In the genomic region with DNA sequence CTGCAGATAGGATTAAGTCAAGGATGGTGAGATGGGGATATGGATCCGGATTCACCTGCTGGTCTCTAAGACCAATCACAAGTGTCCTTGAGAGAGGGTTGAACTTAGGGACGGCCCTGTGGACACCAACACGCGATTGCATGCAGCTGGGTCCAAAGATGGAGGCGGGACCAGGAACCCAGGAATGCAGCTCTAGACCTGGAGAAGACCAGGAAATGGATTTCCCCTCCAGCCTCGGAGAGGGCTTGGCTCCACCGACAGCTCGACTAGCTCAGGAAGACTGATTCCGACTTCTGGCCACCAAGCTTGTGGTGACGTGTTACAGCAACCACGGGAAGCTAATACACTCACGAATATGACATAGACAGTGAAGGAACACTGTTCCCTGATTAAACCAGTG, we compare ENCODE assay signal across 15 cellular contexts. TPM values are rescaled to one million over a fixed set of nuclear protein-coding genes. Genes with fewer than 3 reads are reported as not detected.
DNase-seq lines count a peak whose midpoint lies in the region; ATAC-seq and TF ChIP-seq lines count a peak whose summit lies in the region.
"Had no signal": no experiment of that assay in that cellular context is flagged by ENCODE, and none has a peak within 500 bp of the region (broad histone marks: within the 10 kb centered on the region; RNA-seq: fewer than 3 reads in every experiment).

No MANE protein-coding gene starts in this region.

- peaks cover 7 to 19% of the 10 kb centered on the region in 2 donors for H3K27me3 Mint-ChIP-seq in natural killer cell treated with Interleukin-12 subunit alpha and Interleukin-12 subunit beta and Interleukin-15 and Interleukin-18, amount 100 ng/mL, for 72 hours
- H3K27me3 Mint-ChIP-seq in natural killer cell (ENCODE audit: low read depth in 2 of 2), result peaks cover 6 to 35% of the 10 kb centered on the region in 2 donors
- H3K27me3 Mint-ChIP-seq in chondrocyte (ENCODE audit: low read depth), result peaks cover 50% of the 10 kb centered on the region
- H3K27me3 Mint-ChIP-seq in activated naive CD4-positive, alpha-beta T cell treated with anti-CD3 and anti-CD28 coated beads, Interleukin-2, amount 10 ng/mL, durations not matched to agents 7 days and 5 days, result peaks cover 28% of the 10 kb centered on the region

- intact Hi-C loops in natural killer cell (cut with micrococcal nuclease) (no loop called here), posterior vena cava (cut with DNase I) (no loop called here)

- DNase-seq in natural killer cell treated with Interleukin-12 subunit alpha and Interleukin-12 subunit beta and Interleukin-15 and Interleukin-18, amount 100 ng/mL, for 72 hours (ENCODE audit: low spot score), result peak; percentile 23
- DNase-seq in natural killer cell, result no peak
- DNase-seq in chondrocyte (ENCODE audit: low spot score), result peak; percentile 40
- DNase-seq in posterior vena cava (ENCODE audit: low spot score), result peak; percentile 44
- DNase-seq in activated naive CD4-positive, alpha-beta T cell treated with anti-CD3 and anti-CD28 coated beads, Interleukin-2, amount 10 ng/mL, durations not matched to agents 7 days and 5 days, result no peak
- no peak for DNase-seq in SKM-1 treated with dmso at 0.1 percent for 144 hours (lab: John Stamatoyannopoulos, UW; ENCODE audit: unreplicated experiment)
- DNase-seq: AML-193; Caco-2; Calu3; CD4-positive, alpha-beta T cell; CD8-positive, alpha-beta T cell; DMS79 treated with DMSO at 0.1 percent for 48 hours; GF-D8 had no signal

- peaks cover 0 to 4% of the 10 kb centered on the region in 2 donors for H3K4me1 Mint-ChIP-seq in natural killer cell treated with Interleukin-12 subunit alpha and Interleukin-12 subunit beta and Interleukin-15 and Interleukin-18, amount 100 ng/mL, for 72 hours (ENCODE audit: low read depth in 2 of 2)
- H3K4me1 Mint-ChIP-seq in natural killer cell (peaks cover 0 to 8% of the 10 kb centered on the region in 2 donors), chondrocyte (ENCODE audit: low read depth) (no peaks in the 10 kb centered on the region)
- no peaks in the 10 kb centered on the region for H3K4me1 Mint-ChIP-seq in activated naive CD4-positive, alpha-beta T cell treated with anti-CD3 and anti-CD28 coated beads, Interleukin-2, amount 10 ng/mL, durations not matched to agents 7 days and 5 days
- H3K4me1 Mint-ChIP-seq: B cell had no signal

- H3K36me3 Mint-ChIP-seq in natural killer cell treated with Interleukin-12 subunit alpha and Interleukin-12 subunit beta and Interleukin-15 and Interleukin-18, amount 100 ng/mL, for 72 hours, result no peaks in the 10 kb centered on the region
- no peaks in the 10 kb centered on the region for H3K36me3 Mint-ChIP-seq in natural killer cell
- H3K36me3 Mint-ChIP-seq in chondrocyte (ENCODE audit: low read depth), result no peaks in the 10 kb centered on the region
- no peaks in the 10 kb centered on the region for H3K36me3 Mint-ChIP-seq in activated naive CD4-positive, alpha-beta T cell treated with anti-CD3 and anti-CD28 coated beads, Interleukin-2, amount 10 ng/mL, durations not matched to agents 7 days and 5 days
- H3K36me3 Mint-ChIP-seq: CD8-positive, alpha-beta T cell had no signal

- H3K27ac Mint-ChIP-seq in natural killer cell treated with Interleukin-12 subunit alpha and Interleukin-12 subunit beta and Interleukin-15 and Interleukin-18, amount 100 ng/mL, for 72 hours, result no peak overlapping the region
- H3K27ac Mint-ChIP-seq in natural killer cell (no peak overlapping the region), chondrocyte (ENCODE audit: unreplicated experiment) (no peak overlapping the region)
- H3K27ac Mint-ChIP-seq in activated naive CD4-positive, alpha-beta T cell treated with anti-CD3 and anti-CD28 coated beads, Interleukin-2, amount 10 ng/mL, durations not matched to agents 7 days and 5 days, result no peak overlapping the region
- H3K27ac Mint-ChIP-seq: B cell; CD4-positive, alpha-beta T cell; CD8-positive, alpha-beta T cell had no signal

- no peak for ATAC-seq in natural killer cell treated with Interleukin-12 subunit alpha and Interleukin-12 subunit beta and Interleukin-15 and Interleukin-18, amount 100 ng/mL, for 72 hours
- no peak for ATAC-seq in natural killer cell
- ATAC-seq: A549; CD8-positive, alpha-beta T cell had no signal

- H3K4me3 Mint-ChIP-seq in natural killer cell treated with Interleukin-12 subunit alpha and Interleukin-12 subunit beta and Interleukin-15 and Interleukin-18, amount 100 ng/mL, for 72 hours, result no peak overlapping the region
- no peak overlapping the region for H3K4me3 Mint-ChIP-seq in natural killer cell
- H3K4me3 Mint-ChIP-seq in chondrocyte (ENCODE audit: unreplicated experiment), result no peak overlapping the region
- no peak overlapping the region for H3K4me3 Mint-ChIP-seq in activated naive CD4-positive, alpha-beta T cell treated with anti-CD3 and anti-CD28 coated beads, Interleukin-2, amount 10 ng/mL, durations not matched to agents 7 days and 5 days
- H3K4me3 Mint-ChIP-seq: B cell; CD4-positive, alpha-beta T cell; CD8-positive, alpha-beta T cell had no signal

- TF ChIP-seq CTCF in natural killer cell (IDR thresholded peaks at IDR 0.05) (no peak), chondrocyte (IDR thresholded peaks at IDR 0.05) (no peak)

- no peaks in the 10 kb centered on the region for H3K9me3 Mint-ChIP-seq in natural killer cell treated with Interleukin-12 subunit alpha and Interleukin-12 subunit beta and Interleukin-15 and Interleukin-18, amount 100 ng/mL, for 72 hours
- H3K9me3 Mint-ChIP-seq in natural killer cell (no peaks in the 10 kb centered on the region), chondrocyte (ENCODE audit: low read depth) (no peaks in the 10 kb centered on the region)
- no peaks in the 10 kb centered on the region for H3K9me3 Mint-ChIP-seq in activated naive CD4-positive, alpha-beta T cell treated with anti-CD3 and anti-CD28 coated beads, Interleukin-2, amount 10 ng/mL, durations not matched to agents 7 days and 5 days
- H3K9me3 Mint-ChIP-seq: CD4-positive, alpha-beta T cell; CD8-positive, alpha-beta T cell had no signal

- CTCF ChIA-PET in activated naive CD4-positive, alpha-beta T cell treated with anti-CD3 and anti-CD28 coated beads, Interleukin-2, amount 10 ng/mL, durations not matched to agents 7 days and 5 days (lab: Charles Lee), result interaction anchor here (1.2 kb wide), 1 partner anchor 317 kb away, joined by 3 read pairs; no protein-coding TSS in a partner anchor

RNA-seq across cellular contexts. Expression of a gene that starts 4.7 kb away (rescaled TPM):
- 1 to 10 TPM in 1 of 2 donors, under 1 TPM in 1; 0.81 to 6.9 TPM for total RNA-seq in natural killer cell treated with Interleukin-12 subunit alpha and Interleukin-12 subunit beta and Interleukin-15 and Interleukin-18, amount 100 ng/mL, for 72 hours
- total RNA-seq in natural killer cell, result 1 to 10 TPM in 2 of 3 donors, under 1 TPM in 1; 0.63 to 2.7 (median 1.8) TPM
- total RNA-seq in chondrocyte, result not detected in 3 replicates
- total RNA-seq in posterior vena cava, result not detected
- total RNA-seq: Caco-2, Calu3 had no signal

Comparison
In these comparisons a context has a peak if more than half of its experiments do, and no peak if none do; other contexts are left out.
1. DNase-seq: peak in natural killer cell treated with Interleukin-12 subunit alpha and Interleukin-12 subunit beta and Interleukin-15 and Interleukin-18, amount 100 ng/mL, for 72 hours (single experiment), chondrocyte (single experiment) and posterior vena cava (single experiment); none in natural killer cell (single experiment), activated naive CD4-positive, alpha-beta T cell treated with anti-CD3 and anti-CD28 coated beads, Interleukin-2, amount 10 ng/mL, durations not matched to agents 7 days and 5 days (single experiment) and SKM-1 treated with dmso at 0.1 percent for 144 hours (single experiment).